ENCODE assay signal across 8 cellular contexts in the genomic region with DNA sequence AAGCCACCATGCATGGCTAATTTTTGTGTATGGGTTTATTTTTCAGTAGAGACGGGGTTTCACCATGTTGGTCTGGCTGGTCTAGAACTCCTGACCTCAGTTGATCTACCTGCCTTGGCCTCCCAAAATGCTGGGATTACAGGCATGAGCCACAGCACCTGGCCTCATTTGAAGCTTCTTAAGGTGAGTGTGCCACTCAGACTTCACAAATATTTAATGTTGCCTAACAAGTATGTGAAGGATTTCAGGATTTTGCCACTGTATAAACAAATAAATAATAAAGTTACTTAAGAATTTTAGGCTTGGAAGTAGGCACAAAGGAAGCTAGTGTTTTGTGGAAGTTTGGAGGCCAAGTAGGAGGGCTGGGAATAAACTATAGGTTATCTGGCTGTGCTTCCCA.
"Had no signal": no experiment of that assay in that cellular context is flagged by ENCODE, and none has a peak within 500 bp of the region (broad histone marks: within the 10 kb centered on the region; RNA-seq: fewer than 3 reads in every experiment).

No MANE protein-coding gene starts in this region.

- H3K4me1 ChIP-seq: HAP-1 had no signal

- DNase-seq: GM23248, GOT3, H7, HFFc6 had no signal

- H3K9me3 ChIP-seq: HAP-1 had no signal

- ATAC-seq: HCT116, HepG2 had no signal

- H3K9ac ChIP-seq: GM23248 had no signal

- H3K27ac ChIP-seq: GM23248, HL-60 had no signal

- H3K36me3 ChIP-seq: HAP-1 had no signal

- H2AFZ ChIP-seq: GM23248 had no signal

- H3K4me3 ChIP-seq: GM23248, HAP-1 had no signal
